21 cellular contexts compared by ENCODE assay signal in genomic region chr11:57982763-57983162, GRCh38. TPM values are rescaled to one million over a fixed set of nuclear protein-coding genes. Genes with fewer than 3 reads are reported as not detected.
DNase-seq lines count a peak whose midpoint lies in the region; ATAC-seq and TF ChIP-seq lines count a peak whose summit lies in the region.
"Had no signal": no experiment of that assay in that cellular context is flagged by ENCODE, and none has a peak within 500 bp of the region (broad histone marks: within the 10 kb centered on the region; RNA-seq: fewer than 3 reads in every experiment).

No MANE protein-coding gene starts in this region.

- peak overlapping the region; percentile 78 for H2AFZ ChIP-seq in neuron (ENCODE audit: low read depth, low read length)

- intact Hi-C loops in posterior vena cava (cut with DNase I), result no loop called here

- H3K27me3 ChIP-seq in neuron (ENCODE audit: insufficient read depth, low read length), result no peaks in the 10 kb centered on the region

- TF ChIP-seq CTCF in HFFc6 (IDR thresholded peaks at IDR 0.05), result no peak

- H3K4me1 ChIP-seq in neuron (ENCODE audit: insufficient read depth, low read length), result peaks cover 18% of the 10 kb centered on the region

- no peak overlapping the region for H3K27ac Mint-ChIP-seq in HFFc6
- H3K27ac Mint-ChIP-seq: B cell, IgD-negative memory B cell had no signal

- H3K27me3 Mint-ChIP-seq in HFFc6 (ENCODE audit: insufficient read depth), result peaks cover 9% of the 10 kb centered on the region

- H3K36me3 Mint-ChIP-seq in HFFc6 (ENCODE audit: low read depth), result no peaks in the 10 kb centered on the region
- H3K36me3 Mint-ChIP-seq: CD14-positive monocyte had no signal

- H3K4me3 ChIP-seq in neuron (ENCODE audit: low read length), result no peak overlapping the region

- H3K9me3 Mint-ChIP-seq in HFFc6, result no peaks in the 10 kb centered on the region

- no peak overlapping the region for H3K4me3 Mint-ChIP-seq in HFFc6
- H3K4me3 Mint-ChIP-seq: B cell, CD14-positive monocyte, IgD-negative memory B cell had no signal

- DNase-seq in COLO668 (lab: John Stamatoyannopoulos, UW; ENCODE audit: unreplicated experiment) (peak; percentile 4), NCI-H345 (lab: John Stamatoyannopoulos, UW) (peak; percentile 81), glomerular visceral epithelial cell (ENCODE audit: extremely low spot score) (peak; percentile 27), posterior vena cava (ENCODE audit: low spot score) (no peak), HFFc6 (no peak)
- DNase-seq: DMS79 treated with DMSO at 0.1 percent for 48 hours; GOT3; HCEC 1CT; MV-4-11; NCI-H1694 treated with DMSO at 0.1 percent for 48 hours; NCI-H510A treated with DMSO at 0.1 percent for 48 hours; NCI-H774; NK-92 treated with Interleukin-12 subunit alpha and Interleukin-12 subunit beta, amount 100 ng/mL, for 24 hours; SHP77 treated with DMSO at 0.1 percent for 48 hours; SK-N-SH had no signal

- ATAC-seq in GM18867 (IDR thresholded peaks at IDR 0.05; ENCODE audit: unreplicated experiment), result no peak

- H3K9me3 ChIP-seq in neuron (ENCODE audit: low read length), result no peaks in the 10 kb centered on the region
- H3K9me3 ChIP-seq: SK-N-SH had no signal

- no peaks in the 10 kb centered on the region for H3K4me1 Mint-ChIP-seq in HFFc6 (ENCODE audit: low read depth)
- H3K4me1 Mint-ChIP-seq: B cell, CD14-positive monocyte had no signal

- H3K36me3 ChIP-seq in neuron (ENCODE audit: insufficient read depth, low read length), result no peaks in the 10 kb centered on the region

RNA-seq across cellular contexts. Expression of gene OR9Q1, which starts 40.9 kb away (rescaled TPM):
- not detected for total RNA-seq in posterior vena cava
- total RNA-seq in HFFc6 (2021; fragmentation: NEBNext Ultra II Directional; extraction: Animal tissue kit (Norgen Biotek cat#: 25700)), result not detected
- total RNA-seq: B cell, M059J had no signal

RNA-seq across cellular contexts. Expression of gene OR6Q1, which starts 48.0 kb away (rescaled TPM):
- not detected for total RNA-seq in posterior vena cava
- not detected for total RNA-seq in HFFc6 (2021; fragmentation: NEBNext Ultra II Directional; extraction: Animal tissue kit (Norgen Biotek cat#: 25700))
- total RNA-seq: B cell, M059J had no signal

Comparison
In these comparisons a context has a peak if more than half of its experiments do, and no peak if none do; other contexts are left out.
1. DNase-seq: peak in COLO668 (single experiment), NCI-H345 (single experiment) and glomerular visceral epithelial cell (single experiment); none in posterior vena cava (single experiment) and HFFc6 (single experiment).